Comparison of ENCODE assay signal across 8 cellular contexts in genomic region chr5:1004598-1005361, GRCh38. TPM values are rescaled to one million over a fixed set of nuclear protein-coding genes. Genes with fewer than 3 reads are reported as not detected.
A peak's percentile ranks its signal among the peaks of the same experiment; 100 is the strongest.
DNase-seq lines count a peak whose midpoint lies in the region; ATAC-seq and TF ChIP-seq lines count a peak whose summit lies in the region.

No MANE protein-coding gene starts in this region.

- TF ChIP-seq CTCF in GM12874 (IDR thresholded peaks at IDR 0.05; ENCODE audit: insufficient read depth, low read depth, low read length) (peak; percentile 67), omental fat pad (IDR thresholded peaks at IDR 0.05) (no peak)

- ATAC-seq in omental fat pad (ENCODE audit: low FRiP score) (peak; percentile 60), HG03196 (IDR thresholded peaks at IDR 0.05; ENCODE audit: unreplicated experiment) (no peak)

- DNase-seq in NCI-H774 (lab: John Stamatoyannopoulos, UW) (peak; percentile 18), activated gamma-delta T cell (lab: John Stamatoyannopoulos, UW) (peak; percentile 16), globus pallidus (ENCODE audit: low spot score) (peak; percentile 17), omental fat pad (ENCODE audit: low spot score) (peak; percentile 49), SK-N-DZ (ENCODE audit: low spot score) (no peak), NCI-H1048 (lab: John Stamatoyannopoulos, UW) (no peak)

RNA-seq across cellular contexts. Expression of gene NKD2, which starts 3.8 kb away (rescaled TPM):
- total RNA-seq in omental fat pad, result 1 to 10 TPM; 1.1 to 7.1 (median 1.8) TPM
- polyA plus RNA-seq in SK-N-DZ (2014; cell fraction: cytosol; rRNA removed), result not detected in 2 replicates
- 0.24 and 0.30 TPM in 2 replicates for polyA plus RNA-seq in SK-N-DZ (2014; cell fraction: nucleus; rRNA removed)

Comparison
In these comparisons a context has a peak if more than half of its experiments do, and no peak if none do; other contexts are left out.
1. DNase-seq: peak in NCI-H774 (single experiment), activated gamma-delta T cell (single experiment), globus pallidus (single experiment) and omental fat pad (single experiment); none in SK-N-DZ (single experiment) and NCI-H1048 (single experiment).